8 cellular contexts compared by ENCODE assay signal in genomic region chr19:54208784-54209057, GRCh38. TPM values are rescaled to one million over a fixed set of nuclear protein-coding genes. Genes with fewer than 3 reads are reported as not detected.
DNase-seq lines count a peak whose midpoint lies in the region; ATAC-seq, FAIRE-seq and TF ChIP-seq lines count a peak whose summit lies in the region.

No MANE protein-coding gene starts in this region.

- H3K4me2 ChIP-seq in A549 = peak overlapping the region; percentile 93

- WGBS in A549 (ENCODE audit: missing lambda C conversion rate) = 75% methylated on average over 8 of the region's 8 CpGs

- H3K27me3 ChIP-seq in muscle layer of colon (ENCODE audit: control insufficient read depth in 1 of 2, insufficient read depth in 2 of 2, low read length in 2 of 2) (no peaks in the 10 kb centered on the region), brain microvascular endothelial cell (replicated peaks) (no peaks in the 10 kb centered on the region)

- H3K9ac ChIP-seq in muscle layer of colon (ENCODE audit: low read length) = no peak overlapping the region

- TF ChIP-seq RAD21 in A549 (conservative IDR thresholded peaks at IDR 0.05 in 1 of 2, IDR thresholded peaks at IDR 0.05 in 1 of 2) = no peak

- TF ChIP-seq CTCF in A549 (IDR thresholded peaks at IDR 0.05) = no peak
- TF ChIP-seq CTCF in HFFc6 (IDR thresholded peaks at IDR 0.05) = no peak
- no peak for TF ChIP-seq CTCF in brain microvascular endothelial cell (IDR thresholded peaks at IDR 0.05; ENCODE audit: low read depth, low read length, missing control alignments)

- peaks cover 76% of the 10 kb centered on the region for H3K4me1 ChIP-seq in A549
- peaks cover 28% of the 10 kb centered on the region for H3K4me1 ChIP-seq in muscle layer of colon (ENCODE audit: insufficient read depth, low read length)

- no peak for TF ChIP-seq EP300 in A549 (IDR thresholded peaks at IDR 0.05)

- peaks cover 43% of the 10 kb centered on the region for H3K36me3 ChIP-seq in muscle layer of colon (ENCODE audit: insufficient read depth, low read length)
- H3K36me3 ChIP-seq in brain microvascular endothelial cell (replicated peaks) = peaks cover 50% of the 10 kb centered on the region

- CTCF ChIA-PET in A549 (lab: Yijun Ruan, JAX) = interaction anchor here (0.7 to 2.2 kb wide), 4 partner anchors 10 to 40 kb away, joined by 3 to 8 read pairs (median 5); no protein-coding TSS in a partner anchor

- DNase-seq in A549 (ENCODE audit: low read depth in 1 of 2, low spot score in 1 of 2) (peak in 1 of 2 experiments; percentile 47), HFFc6 (no peak), astrocyte of the hippocampus (ENCODE audit: low read depth, low spot score) (peak; percentile 10), activated gamma-delta T cell (lab: John Stamatoyannopoulos, UW) (no peak), brain microvascular endothelial cell (no peak), NCI-H1417 treated with DMSO at 0.1 percent for 48 hours (lab: John Stamatoyannopoulos, UW) (no peak)

- peaks cover 4% of the 10 kb centered on the region; the same call in 1 of the 2 replicates for H3K9me3 Mint-ChIP-seq in HFFc6

- peaks cover 64% of the 10 kb centered on the region for H3K4me1 Mint-ChIP-seq in HFFc6 (ENCODE audit: low read depth)

- POLR2A ChIA-PET in A549 (lab: Yijun Ruan, JAX) = interaction anchor here (2.7 to 5.0 kb wide), 4 partner anchors 8 to 72 kb away, joined by 14 to 55 read pairs (median 40); partner anchors contain the start of genes CNOT3, MBOAT7, RPS9 and TSEN34

- no peak for TF ChIP-seq POLR2A in A549 (IDR thresholded peaks at IDR 0.05; ENCODE audit: low read length)

- H3K9me3 ChIP-seq in A549 = no peaks in the 10 kb centered on the region
- no peaks in the 10 kb centered on the region for H3K9me3 ChIP-seq in muscle layer of colon (ENCODE audit: low read length)

- ATAC-seq in A549 = peak; percentile 8 to 17
- no peak for ATAC-seq in GM19351 (IDR thresholded peaks at IDR 0.05; ENCODE audit: unreplicated experiment)

- peak overlapping the region; percentile 86 for H3K27ac Mint-ChIP-seq in HFFc6

- peaks cover 20% of the 10 kb centered on the region for H3K27me3 Mint-ChIP-seq in HFFc6 (ENCODE audit: insufficient read depth)

- in situ Hi-C loops in brain microvascular endothelial cell (cut with HindIII; ENCODE audit: low pct_ligation_motif_present, low sequenced_read_pairs) = no loop called here

- H3K27ac ChIP-seq in A549 (peak overlapping the region; percentile 14 to 68; a peak in 4 of 6 replicates), muscle layer of colon (ENCODE audit: low read depth, low read length) (peak overlapping the region; percentile 56), brain microvascular endothelial cell (no peak overlapping the region)

- no peak for FAIRE-seq in A549 (lab: Jason Lieb, UNC)

- H3K36me3 Mint-ChIP-seq in HFFc6 (ENCODE audit: low read depth) = peaks cover 18% of the 10 kb centered on the region

- H3K4me3 Mint-ChIP-seq in HFFc6 = 0 out of 2 replicates have a peak overlapping the region, but pooled peaks have one; percentile 13

- peak overlapping the region; percentile 5; the same call in 1 of the 3 replicates for H3K4me3 ChIP-seq in A549
- H3K4me3 ChIP-seq in muscle layer of colon (ENCODE audit: low read depth in 1 of 2, low read length in 2 of 2) = no peak overlapping the region
- no peak overlapping the region for H3K4me3 ChIP-seq in brain microvascular endothelial cell (ENCODE audit: low read depth, low read length)

TF ChIP-seq in A549, 52 proteins besides CTCF, POLR2A, EP300 and RAD21:
- no peak for TF ChIP-seq MAZ (IDR thresholded peaks at IDR 0.05; ENCODE audit: borderline replicate concordance, low read depth, low read length)
- TF ChIP-seq JUN (IDR thresholded peaks at IDR 0.05) = peak in 1 of 2 experiments; percentile 33; a peak in 1 of 5 replicates
- no peak for TF ChIP-seq NFE2L2 (conservative IDR thresholded peaks at IDR 0.05; ENCODE audit: low read length)
- no peak for TF ChIP-seq KDM5A (IDR thresholded peaks at IDR 0.05)
- TF ChIP-seq POLR2AphosphoS2 (conservative IDR thresholded peaks at IDR 0.05; ENCODE audit: low read length) = no peak
- TF ChIP-seq BCL3 (IDR thresholded peaks at IDR 0.05) = 0 out of 3 replicates have a peak, but pooled peaks have one; percentile 31

RNA-seq across cellular contexts. Expression of gene RPS9, which starts 8.1 kb away (rescaled TPM):
- polyA plus RNA-seq in A549 (2011; rRNA removed) (1,440 and 1,504 TPM in 2 replicates), A549 (2017; fragmentation: RNase III; extraction: RNeasy Plus Mini Kit Qiagen cat#74134 plus additional on column Dnase treatment) (1,990 to 2,154 TPM (median 2,057 TPM) in 3 replicates)
- polyA plus RNA-seq in A549 (2012; cell fraction: cytosol; rRNA removed) = 3,796 and 3,897 TPM in 2 replicates
- polyA plus RNA-seq in A549 (2012; cell fraction: nucleus; rRNA removed) = 2,499 and 2,687 TPM in 2 replicates
- 521 and 525 TPM in 2 replicates for polyA minus RNA-seq in A549 (2011; rRNA and poly(A)+ RNA removed)
- total RNA-seq in HFFc6 (2021; fragmentation: NEBNext Ultra II Directional; extraction: Animal tissue kit (Norgen Biotek cat#: 25700)) = 1,000 to 10,000 TPM; 1,015 to 1,196 (median 1,082) TPM

RNA-seq across cellular contexts. Expression of gene LILRB3, which starts 14.1 kb away (rescaled TPM):
- not detected in 2 replicates for polyA plus RNA-seq in A549 (2011; rRNA removed)
- not detected in 2 replicates for polyA plus RNA-seq in A549 (2012; cell fraction: cytosol; rRNA removed)
- polyA plus RNA-seq in A549 (2012; cell fraction: nucleus; rRNA removed) = not detected in 2 replicates
- polyA plus RNA-seq in A549 (2017; fragmentation: RNase III; extraction: RNeasy Plus Mini Kit Qiagen cat#74134 plus additional on column Dnase treatment) = not detected in 3 replicates
- not detected in 2 replicates for polyA minus RNA-seq in A549 (2011; rRNA and poly(A)+ RNA removed)
- not detected for total RNA-seq in HFFc6 (2021; fragmentation: NEBNext Ultra II Directional; extraction: Animal tissue kit (Norgen Biotek cat#: 25700))

RNA-seq across cellular contexts. Expression of gene TSEN34, which starts 17.6 kb away (rescaled TPM):
- 53.4 and 61.1 TPM in 2 replicates for polyA plus RNA-seq in A549 (2011; rRNA removed)
- 140 and 185 TPM in 2 replicates for polyA plus RNA-seq in A549 (2012; cell fraction: cytosol; rRNA removed)
- 146 and 170 TPM in 2 replicates for polyA plus RNA-seq in A549 (2012; cell fraction: nucleus; rRNA removed)
- 79.0 to 90.9 TPM (median 87.7 TPM) in 3 replicates for polyA plus RNA-seq in A549 (2017; fragmentation: RNase III; extraction: RNeasy Plus Mini Kit Qiagen cat#74134 plus additional on column Dnase treatment)
- 41.8 and 48.8 TPM in 2 replicates for polyA minus RNA-seq in A549 (2011; rRNA and poly(A)+ RNA removed)
- 10 to 100 TPM; 51.2 to 58.8 (median 54.4) TPM for total RNA-seq in HFFc6 (2021; fragmentation: NEBNext Ultra II Directional; extraction: Animal tissue kit (Norgen Biotek cat#: 25700))

RNA-seq across cellular contexts. Expression of gene MBOAT7, which starts 19.3 kb away (rescaled TPM):
- 42.1 and 52.4 TPM in 2 replicates for polyA plus RNA-seq in A549 (2011; rRNA removed)
- 81.6 and 121 TPM in 2 replicates for polyA plus RNA-seq in A549 (2012; cell fraction: cytosol; rRNA removed)
- polyA plus RNA-seq in A549 (2012; cell fraction: nucleus; rRNA removed) = 201 and 292 TPM in 2 replicates
- 129 to 142 TPM (median 133 TPM) in 3 replicates for polyA plus RNA-seq in A549 (2017; fragmentation: RNase III; extraction: RNeasy Plus Mini Kit Qiagen cat#74134 plus additional on column Dnase treatment)
- polyA minus RNA-seq in A549 (2011; rRNA and poly(A)+ RNA removed) = 29.0 and 46.8 TPM in 2 replicates
- 100 to 1,000 TPM; 263 to 354 (median 313) TPM for total RNA-seq in HFFc6 (2021; fragmentation: NEBNext Ultra II Directional; extraction: Animal tissue kit (Norgen Biotek cat#: 25700))

RNA-seq across cellular contexts. Expression of gene LILRA6, which starts 33.9 kb away (rescaled TPM):
- polyA plus RNA-seq in A549 (2011; rRNA removed) = not detected in 2 replicates
- not detected in 2 replicates for polyA plus RNA-seq in A549 (2012; cell fraction: cytosol; rRNA removed)
- not detected in 2 replicates for polyA plus RNA-seq in A549 (2012; cell fraction: nucleus; rRNA removed)
- not detected in 3 replicates for polyA plus RNA-seq in A549 (2017; fragmentation: RNase III; extraction: RNeasy Plus Mini Kit Qiagen cat#74134 plus additional on column Dnase treatment)
- not detected in 2 replicates for polyA minus RNA-seq in A549 (2011; rRNA and poly(A)+ RNA removed)
- total RNA-seq in HFFc6 (2021; fragmentation: NEBNext Ultra II Directional; extraction: Animal tissue kit (Norgen Biotek cat#: 25700)) = not detected
